In the genomic region with DNA sequence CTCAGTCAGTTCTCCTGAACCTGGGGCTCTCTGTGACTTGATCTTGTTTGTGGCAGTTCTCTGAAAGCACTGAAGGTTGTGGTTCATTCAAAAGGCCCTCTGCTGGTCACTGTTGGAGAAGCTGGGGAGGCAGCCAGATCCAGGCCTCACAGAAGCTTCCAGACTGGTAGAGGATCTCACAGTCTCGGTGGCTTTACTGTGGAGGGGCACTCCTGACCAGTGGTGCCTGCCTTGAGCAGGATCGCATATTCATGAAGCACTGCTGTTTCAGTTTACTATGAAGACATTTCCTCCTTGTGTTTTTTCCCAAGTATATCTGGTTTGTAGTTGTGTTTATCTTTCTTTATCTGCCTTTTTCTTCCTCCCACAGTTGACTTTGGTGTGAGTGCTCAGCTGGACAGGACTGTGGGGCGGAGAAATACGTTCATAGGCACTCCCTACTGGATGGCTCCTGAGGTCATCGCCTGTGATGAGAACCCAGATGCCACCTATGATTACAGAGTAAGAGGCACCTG, we compare ENCODE assay signal across 8 cellular contexts.
A peak's percentile ranks its signal among the peaks of the same experiment; 100 is the strongest.
DNase-seq lines count a peak whose midpoint lies in the region; ATAC-seq and TF ChIP-seq lines count a peak whose summit lies in the region.

No MANE protein-coding gene starts in this region.

- H3K4me3 Mint-ChIP-seq in T-helper 2 cell treated with Interferon-gamma antibody and Interleukin-4, amounts not matched to agents 5 μg/mL and 100 μg/mL, for 36 hours = no peak overlapping the region

- H3K4me3 ChIP-seq in DOHH2 (ENCODE audit: low read length) = no peak overlapping the region

- peaks cover 22% of the 10 kb centered on the region for H3K4me1 ChIP-seq in DOHH2 (ENCODE audit: control insufficient read depth, low read length)

- peak; percentile 78 for ATAC-seq in GM21717 (IDR thresholded peaks at IDR 0.05; ENCODE audit: unreplicated experiment)
- peak; percentile 94 for ATAC-seq in sciatic nerve
- no peak for ATAC-seq in HG03139 (IDR thresholded peaks at IDR 0.05; ENCODE audit: unreplicated experiment)

- no peaks in the 10 kb centered on the region for H3K9me3 Mint-ChIP-seq in T-helper 2 cell treated with Interferon-gamma antibody and Interleukin-4, amounts not matched to agents 5 μg/mL and 100 μg/mL, for 36 hours

- peak; percentile 78 for TF ChIP-seq CTCF in DOHH2 (IDR thresholded peaks at IDR 0.05; ENCODE audit: low read depth, low read length, poor library complexity, severe bottlenecking)

- no peaks in the 10 kb centered on the region for H3K9me2 ChIP-seq in DOHH2 (replicated peaks; ENCODE audit: control insufficient read depth, low read length)

- H3F3A ChIP-seq in DOHH2 (ENCODE audit: control insufficient read depth, insufficient read depth) = no peaks in the 10 kb centered on the region

- H3K4me1 Mint-ChIP-seq in T-helper 2 cell treated with Interferon-gamma antibody and Interleukin-4, amounts not matched to agents 5 μg/mL and 100 μg/mL, for 36 hours (ENCODE audit: low read depth) = peaks cover 50% of the 10 kb centered on the region

- peaks cover 2% of the 10 kb centered on the region; the same call in 1 of the 2 replicates for H4K20me1 ChIP-seq in DOHH2 (ENCODE audit: control insufficient read depth, insufficient read depth, low read depth, low read length)

- no peaks in the 10 kb centered on the region for H3K27me3 Mint-ChIP-seq in T-helper 2 cell treated with Interferon-gamma antibody and Interleukin-4, amounts not matched to agents 5 μg/mL and 100 μg/mL, for 36 hours (ENCODE audit: low read depth)

- H3K36me3 ChIP-seq in DOHH2 (ENCODE audit: control insufficient read depth, low read length) = peaks cover 89% of the 10 kb centered on the region

- H3K4me2 ChIP-seq in DOHH2 (ENCODE audit: low read length) = no peak overlapping the region

- H3K9me3 ChIP-seq in DOHH2 (ENCODE audit: control insufficient read depth, insufficient read depth, low read length) = no peaks in the 10 kb centered on the region

- DNase-seq in Kasumi-1 (lab: John Stamatoyannopoulos, UW) (peak; percentile 50 to 75), hepatic stellate cell (ENCODE audit: low spot score) (peak; percentile 53), sciatic nerve (ENCODE audit: low spot score) (peak; percentile 81)
- peak; percentile 51 for DNase-seq in T-helper 2 cell treated with Interferon-gamma antibody and Interleukin-4, amounts not matched to agents 5 μg/mL and 100 μg/mL, for 36 hours (ENCODE audit: low spot score)

- intact Hi-C loops in sciatic nerve (cut with DNase I) = loop anchor here (5.0 to 10.0 kb wide), 2 partner anchors 317 to 414 kb away; no protein-coding TSS in a partner anchor

- no peaks in the 10 kb centered on the region for H3K27me3 ChIP-seq in DOHH2 (ENCODE audit: control insufficient read depth, low read length)

- no peak overlapping the region for H3K27ac ChIP-seq in DOHH2 (ENCODE audit: low read depth, low read length)
- H3K27ac ChIP-seq in angular gyrus (ENCODE audit: low read depth, low read length) = peak overlapping the region; percentile 96

- peaks cover 4% of the 10 kb centered on the region for H3K79me2 ChIP-seq in DOHH2 (ENCODE audit: control insufficient read depth, low read length)

- H3K36me3 Mint-ChIP-seq in T-helper 2 cell treated with Interferon-gamma antibody and Interleukin-4, amounts not matched to agents 5 μg/mL and 100 μg/mL, for 36 hours (ENCODE audit: low read depth) = peaks cover 49% of the 10 kb centered on the region

- peak overlapping the region; percentile 71 for H3K27ac Mint-ChIP-seq in T-helper 2 cell treated with Interferon-gamma antibody and Interleukin-4, amounts not matched to agents 5 μg/mL and 100 μg/mL, for 36 hours
